Comparison of ENCODE assay signal across 9 cellular contexts in the genomic region with DNA sequence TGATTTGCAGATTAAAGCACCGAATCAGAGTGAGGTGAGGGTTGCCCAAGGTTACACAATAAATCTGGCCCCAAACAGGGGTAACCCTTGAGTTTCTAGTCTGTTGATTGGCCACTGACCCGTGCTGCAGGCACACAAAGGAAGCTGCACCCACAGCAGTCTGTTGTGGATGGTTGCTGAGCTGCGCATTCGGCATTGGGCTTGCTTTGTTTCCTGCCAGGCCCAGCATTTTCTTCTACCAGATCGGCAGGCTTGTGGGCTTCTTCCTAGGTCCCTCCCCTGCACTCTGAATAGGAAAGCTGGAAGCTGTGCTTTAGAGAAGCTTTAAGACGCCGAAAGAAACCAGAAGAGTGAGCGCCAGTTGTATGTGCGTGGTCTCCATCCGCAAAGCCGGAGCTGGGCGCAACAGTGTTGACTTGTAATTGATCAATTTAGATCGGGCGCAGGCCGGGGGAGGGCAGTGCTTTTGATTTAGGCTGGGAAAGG. TPM values are rescaled to one million over a fixed set of nuclear protein-coding genes. Genes with fewer than 3 reads are reported as not detected.
DNase-seq lines count a peak whose midpoint lies in the region; ATAC-seq, FAIRE-seq and TF ChIP-seq lines count a peak whose summit lies in the region.
"Had no signal": no experiment of that assay in that cellular context is flagged by ENCODE, and none has a peak within 500 bp of the region (broad histone marks: within the 10 kb centered on the region; RNA-seq: fewer than 3 reads in every experiment).

No MANE protein-coding gene starts in this region.

- peak overlapping the region; percentile 64 for H3K4me2 ChIP-seq in A549
- peak overlapping the region; percentile 4 for H3K4me2 ChIP-seq in mesendoderm (ENCODE audit: low read length)

- CTCF ChIA-PET in A549 (lab: Yijun Ruan, JAX) = interaction anchor here (1.0 to 1.8 kb wide), 5 partner anchors 10 to 117 kb away, joined by 3 to 6 read pairs (median 4); no protein-coding TSS in a partner anchor

- H3K9me3 ChIP-seq in A549 (no peaks in the 10 kb centered on the region), endodermal cell (ENCODE audit: control insufficient read depth, low read length) (no peaks in the 10 kb centered on the region)

- no peak overlapping the region for H2BK120ac ChIP-seq in mesendoderm (ENCODE audit: low read depth, low read length)

- peaks cover 19% of the 10 kb centered on the region for H3K36me3 Mint-ChIP-seq in endodermal cell (ENCODE audit: low read depth)
- H3K36me3 Mint-ChIP-seq in activated naive CD8-positive, alpha-beta T cell treated with anti-CD3 and anti-CD28 coated beads, Interleukin-2, amount 50 U/mL, for 24 hours (ENCODE audit: low read depth) = peaks cover 37% of the 10 kb centered on the region

- H3K79me2 ChIP-seq in mesendoderm (ENCODE audit: control insufficient read depth, insufficient read depth, low read length) = no peaks in the 10 kb centered on the region

- no peaks in the 10 kb centered on the region for H3K9me3 Mint-ChIP-seq in endodermal cell
- no peaks in the 10 kb centered on the region for H3K9me3 Mint-ChIP-seq in activated naive CD8-positive, alpha-beta T cell treated with anti-CD3 and anti-CD28 coated beads, Interleukin-2, amount 50 U/mL, for 24 hours

- H3K27ac Mint-ChIP-seq in endodermal cell = no peak overlapping the region
- H3K27ac Mint-ChIP-seq in activated naive CD8-positive, alpha-beta T cell treated with anti-CD3 and anti-CD28 coated beads, Interleukin-2, amount 50 U/mL, for 24 hours = no peak overlapping the region

- H3K4me3 Mint-ChIP-seq in endodermal cell = no peak overlapping the region
- no peak overlapping the region for H3K4me3 Mint-ChIP-seq in activated naive CD8-positive, alpha-beta T cell treated with anti-CD3 and anti-CD28 coated beads, Interleukin-2, amount 50 U/mL, for 24 hours

- WGBS in A549 (ENCODE audit: missing lambda C conversion rate) = 89% methylated on average over 13 of the region's 15 CpGs
- 27 to 36% methylated on average over 13 to 15 of the region's 15 CpGs for WGBS in endodermal cell (ENCODE audit: insufficient coverage in 1 of 2, insufficient read length in 1 of 2), 2 experiments
- WGBS in mesendoderm (ENCODE audit: extremely low coverage, insufficient coverage, low lambda C conversion rate) = no CpG with 5 or more reads among the region's 15 CpGs

- H3K79me1 ChIP-seq in mesendoderm (ENCODE audit: low read length) = peaks cover 14% of the 10 kb centered on the region

- H3K4ac ChIP-seq in mesendoderm (ENCODE audit: low read depth, low read length) = no peak overlapping the region

- H4K8ac ChIP-seq in mesendoderm (ENCODE audit: low read depth, low read length) = no peak overlapping the region

- no peak for FAIRE-seq in A549 (lab: Jason Lieb, UNC)

- peaks cover 30% of the 10 kb centered on the region for H3K4me1 Mint-ChIP-seq in endodermal cell
- H3K4me1 Mint-ChIP-seq in activated naive CD8-positive, alpha-beta T cell treated with anti-CD3 and anti-CD28 coated beads, Interleukin-2, amount 50 U/mL, for 24 hours = peaks cover 12% of the 10 kb centered on the region

- H3K36me3 ChIP-seq in endodermal cell (ENCODE audit: control insufficient read depth, insufficient read depth, low read length) = peaks cover 61% of the 10 kb centered on the region
- no peaks in the 10 kb centered on the region for H3K36me3 ChIP-seq in mesendoderm (ENCODE audit: control insufficient read depth, insufficient read depth, low read length)

- TF ChIP-seq POLR2A in A549 (IDR thresholded peaks at IDR 0.05; ENCODE audit: low read length) = no peak

- TF ChIP-seq CTCF in A549 (IDR thresholded peaks at IDR 0.05) (no peak), endodermal cell (conservative IDR thresholded peaks at IDR 0.05) (no peak)

- no peak for DNase-seq in A549 (ENCODE audit: low read depth in 1 of 2, low spot score in 1 of 2)
- DNase-seq in NCI-H748 (lab: John Stamatoyannopoulos, UW; ENCODE audit: unreplicated experiment) = peak; percentile 80
- DNase-seq in endodermal cell = peak; percentile 81
- peak; percentile 81 for DNase-seq in mesendoderm
- DNase-seq in HPDE6-E6E7 (ENCODE audit: extremely low spot score) = no peak
- DNase-seq in stimulated activated CD4-positive, alpha-beta T cell treated with anti-CD3 and anti-CD28 coated beads, Interleukin-4, amount 100 ng/mL, for 4 hours = no peak
- no peak for DNase-seq in activated naive CD8-positive, alpha-beta T cell treated with anti-CD3 and anti-CD28 coated beads, Interleukin-2, amount 50 U/mL, for 24 hours
- DNase-seq: NCI-H187 treated with DMSO at 0.1 percent for 48 hours had no signal

- peak overlapping the region; percentile 7 for H3K18ac ChIP-seq in mesendoderm (ENCODE audit: low read length)

- H4K5ac ChIP-seq in mesendoderm (ENCODE audit: low read length) = no peak overlapping the region

- no peak overlapping the region for H3K4me3 ChIP-seq in A549
- peak overlapping the region; percentile 15 for H3K4me3 ChIP-seq in endodermal cell (ENCODE audit: low read length)
- no peak overlapping the region for H3K4me3 ChIP-seq in mesendoderm (ENCODE audit: low read length)

- H2BK5ac ChIP-seq in mesendoderm (ENCODE audit: low read length) = no peak overlapping the region

- H3K23ac ChIP-seq in mesendoderm (ENCODE audit: low read length) = no peak overlapping the region

- no peak overlapping the region for H2BK15ac ChIP-seq in mesendoderm (replicated peaks; ENCODE audit: low read depth)

- H3K27me3 Mint-ChIP-seq in endodermal cell (ENCODE audit: insufficient read depth) = no peaks in the 10 kb centered on the region
- peaks cover 1% of the 10 kb centered on the region for H3K27me3 Mint-ChIP-seq in activated naive CD8-positive, alpha-beta T cell treated with anti-CD3 and anti-CD28 coated beads, Interleukin-2, amount 50 U/mL, for 24 hours

- H3K27ac ChIP-seq in A549 = peak overlapping the region; percentile 48 to 79; a peak in 5 of 6 replicates
- peak overlapping the region; percentile 99 for H3K27ac ChIP-seq in endodermal cell (ENCODE audit: low read depth, low read length)
- H3K27ac ChIP-seq in mesendoderm (ENCODE audit: low read depth, low read length) = peak overlapping the region; percentile 10

- ATAC-seq in A549 (peak in 1 of 2 experiments; percentile 44; a peak in 3 of 6 replicates), HG02981 (IDR thresholded peaks at IDR 0.05; ENCODE audit: unreplicated experiment) (no peak)
- ATAC-seq in activated naive CD8-positive, alpha-beta T cell treated with anti-CD3 and anti-CD28 coated beads, Interleukin-2, amount 50 U/mL, for 24 hours = no peak

- H3K56ac ChIP-seq in mesendoderm (ENCODE audit: low read length) = peak overlapping the region; percentile 71

- POLR2A ChIA-PET in A549 (lab: Yijun Ruan, JAX) = interaction anchor here (1.0 to 2.5 kb wide), 3 partner anchors 9 to 21 kb away, joined by 5 to 12 read pairs (median 7); a partner anchor contains a TSS

- no peak for TF ChIP-seq RAD21 in A549 (conservative IDR thresholded peaks at IDR 0.05 in 1 of 2, IDR thresholded peaks at IDR 0.05 in 1 of 2)

- H3K9ac ChIP-seq in endodermal cell (ENCODE audit: extremely low read depth, low read length, poor library complexity, severe bottlenecking) (peak overlapping the region; percentile 7), mesendoderm (ENCODE audit: low read length) (peak overlapping the region; percentile 22)

- no peak overlapping the region for H2AK5ac ChIP-seq in mesendoderm (ENCODE audit: low read length)

- no peaks in the 10 kb centered on the region for H3K27me3 ChIP-seq in endodermal cell (ENCODE audit: control insufficient read depth, insufficient read depth, low read length, poor library complexity, severe bottlenecking)
- no peaks in the 10 kb centered on the region for H3K27me3 ChIP-seq in mesendoderm (ENCODE audit: insufficient read depth, low read length, poor library complexity)

- no peak for TF ChIP-seq EP300 in A549 (IDR thresholded peaks at IDR 0.05)

- H3K4me1 ChIP-seq in A549 (peaks cover 26% of the 10 kb centered on the region; the same call in 2 of the 3 replicates), endodermal cell (ENCODE audit: control insufficient read depth, insufficient read depth, low read length) (peaks cover 33% of the 10 kb centered on the region), mesendoderm (ENCODE audit: control insufficient read depth, low read depth, low read length) (peaks cover 37% of the 10 kb centered on the region)

TF ChIP-seq in A549, 52 proteins besides CTCF, POLR2A, EP300 and RAD21:
- TF ChIP-seq CHD2 (IDR thresholded peaks at IDR 0.05; ENCODE audit: low read length, partially characterized antibody) (no peak), CBX2 (IDR thresholded peaks at IDR 0.05; ENCODE audit: borderline replicate concordance, low read depth) (no peak), NFE2L2 (conservative IDR thresholded peaks at IDR 0.05; ENCODE audit: low read length) (no peak), SMC3 (IDR thresholded peaks at IDR 0.05) (no peak), KDM5A (IDR thresholded peaks at IDR 0.05) (no peak), SREBF2 (IDR thresholded peaks at IDR 0.05) (no peak), GATA3 (IDR thresholded peaks at IDR 0.05; ENCODE audit: borderline replicate concordance) (no peak)
- TF ChIP-seq, protein P1, sequence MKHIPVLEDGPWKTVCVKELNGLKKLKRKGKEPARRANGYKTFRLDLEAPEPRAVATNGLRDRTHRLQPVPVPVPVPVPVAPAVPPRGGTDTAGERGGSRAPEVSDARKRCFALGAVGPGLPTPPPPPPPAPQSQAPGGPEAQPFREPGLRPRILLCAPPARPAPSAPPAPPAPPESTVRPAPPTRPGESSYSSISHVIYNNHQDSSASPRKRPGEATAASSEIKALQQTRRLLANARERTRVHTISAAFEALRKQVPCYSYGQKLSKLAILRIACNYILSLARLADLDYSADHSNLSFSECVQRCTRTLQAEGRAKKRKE (CRISPR knock-in tag; IDR thresholded peaks at IDR 0.05; ENCODE audit: low read depth) = no peak

RNA-seq across cellular contexts. Expression of a gene that starts 12.1 kb away (rescaled TPM):
- polyA plus RNA-seq in A549 (2011; rRNA removed) (10.9 and 11.7 TPM in 2 replicates), A549 (2017; fragmentation: RNase III; extraction: RNeasy Plus Mini Kit Qiagen cat#74134 plus additional on column Dnase treatment) (4.7 to 4.8 TPM (median 4.7 TPM) in 3 replicates)
- 1.9 and 2.1 TPM in 2 replicates for polyA plus RNA-seq in A549 (2012; cell fraction: cytosol; rRNA removed)
- 1.00 and 1.5 TPM in 2 replicates for polyA plus RNA-seq in A549 (2012; cell fraction: nucleus; rRNA removed)
- 9.8 and 9.9 TPM in 2 replicates for polyA minus RNA-seq in A549 (2011; rRNA and poly(A)+ RNA removed)
- total RNA-seq in endodermal cell = 10 to 100 TPM; 10.5 to 18.0 TPM
- 31.3 TPM for polyA plus RNA-seq in endodermal cell (2013, experiment 1 of 2)
- 31.5 TPM for polyA plus RNA-seq in endodermal cell (2013, experiment 2 of 2)
- 5.9 TPM for polyA plus RNA-seq in mesendoderm (2013, experiment 1 of 2)
- polyA plus RNA-seq in mesendoderm (2013, experiment 2 of 2) = 5.5 TPM

Comparison
In these comparisons a context has a peak if more than half of its experiments do, and no peak if none do; other contexts are left out.
1. DNase-seq: peak in NCI-H748 (single experiment), endodermal cell (single experiment) and mesendoderm (single experiment); none in A549 (0 of 2), HPDE6-E6E7 (single experiment), stimulated activated CD4-positive, alpha-beta T cell treated with anti-CD3 and anti-CD28 coated beads, Interleukin-4, amount 100 ng/mL, for 4 hours (0 of 2) and activated naive CD8-positive, alpha-beta T cell treated with anti-CD3 and anti-CD28 coated beads, Interleukin-2, amount 50 U/mL, for 24 hours (single experiment).
2. H3K27ac ChIP-seq: peak in every context shown above with its lines; median percentile 99 in endodermal cell; 64 in A549; 10 in mesendoderm.